ENCODE assay signal across 21 cellular contexts in the genomic region with DNA sequence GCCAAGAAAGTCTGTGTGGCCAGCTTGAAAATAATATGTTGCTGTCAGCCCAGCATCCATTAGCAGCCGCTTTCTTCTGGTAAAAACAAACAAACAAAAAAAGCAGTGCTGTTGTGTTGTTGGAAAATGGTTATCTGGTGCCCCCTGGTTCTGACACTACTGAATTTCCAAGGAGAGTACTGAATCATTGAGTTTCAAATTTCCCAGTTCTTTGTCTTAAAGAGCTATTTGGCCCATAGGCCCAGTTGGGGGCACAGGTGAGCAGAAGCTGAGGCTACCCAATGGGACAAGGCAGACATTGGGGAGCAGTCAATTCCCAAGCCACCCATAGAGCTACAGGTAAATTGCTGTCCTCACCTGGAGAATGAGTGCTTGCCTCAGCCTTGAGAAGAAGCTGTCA.
A peak's percentile ranks its signal among the peaks of the same experiment; 100 is the strongest.
DNase-seq lines count a peak whose midpoint lies in the region; ATAC-seq and TF ChIP-seq lines count a peak whose summit lies in the region.
"Had no signal": no experiment of that assay in that cellular context is flagged by ENCODE, and none has a peak within 500 bp of the region (broad histone marks: within the 10 kb centered on the region; RNA-seq: fewer than 3 reads in every experiment).

No MANE protein-coding gene starts in this region.

- no peak overlapping the region for H3K4me3 ChIP-seq in left ventricle myocardium inferior
- H3K4me3 ChIP-seq: breast epithelium, heart left ventricle, K562, SJSA1, uterus had no signal

- TF ChIP-seq CTCF in left ventricle myocardium inferior (IDR thresholded peaks at IDR 0.05; ENCODE audit: borderline replicate concordance) (peak; percentile 11), VCaP (conservative IDR thresholded peaks at IDR 0.05) (0 out of 2 replicates have a peak, but pooled peaks have one; percentile 31)

- no peaks in the 10 kb centered on the region for H3K9me3 ChIP-seq in left ventricle myocardium inferior (replicated peaks)
- H3K9me3 ChIP-seq: breast epithelium, heart left ventricle, SJSA1, uterus had no signal

- H3K4me1 ChIP-seq in left ventricle myocardium inferior: no peaks in the 10 kb centered on the region
- H3K4me1 ChIP-seq: breast epithelium, heart left ventricle, uterus had no signal

- ATAC-seq in Right ventricle myocardium superior (ENCODE audit: poor library complexity): no peak
- ATAC-seq: heart left ventricle, K562, PC-3 had no signal

- H3K27me3 ChIP-seq in left ventricle myocardium inferior (ENCODE audit: low read depth): peaks cover 34% of the 10 kb centered on the region
- H3K27me3 ChIP-seq: breast epithelium, SJSA1, uterus had no signal

- H3K27ac ChIP-seq in left ventricle myocardium inferior (replicated peaks) (no peak overlapping the region), VCaP (no peak overlapping the region)
- H3K27ac ChIP-seq: breast epithelium, heart left ventricle, SJSA1, uterus had no signal

- intact Hi-C loops in left ventricle myocardium inferior (cut with micrococcal nuclease): no loop called here
- intact Hi-C loops in Right ventricle myocardium superior (cut with DNase I): no loop called here

- DNase-seq in left ventricle myocardium inferior (no peak), Right ventricle myocardium superior (no peak), iPS DF 19.7 (ENCODE audit: low read depth, low spot score) (peak; percentile 63), GDM1 (lab: John Stamatoyannopoulos, UW) (no peak), ecto neural progenitor cell (ENCODE audit: low spot score) (no peak), mesenteric fat pad (ENCODE audit: low spot score) (no peak)
- no peak for DNase-seq in stimulated activated CD4-positive, alpha-beta T cell treated with anti-CD3 and anti-CD28 coated beads, Interleukin-1b, Interleukin-23, amount 100 ng/mL, for 48 hours
- DNase-seq: activated CD4-positive, alpha-beta T cell treated with anti-CD3 and anti-CD28 coated beads, Interleukin-2, amount 10 ng/mL, durations not matched to agents 7 days and 5 days; C1 segment of cervical spinal cord; heart left ventricle; kidney; NCI-H187 treated with DMSO at 0.1 percent for 48 hours; NCI-H510A treated with DMSO at 0.1 percent for 48 hours; nucleus accumbens; PC-3; substantia nigra; uterus had no signal

- no peaks in the 10 kb centered on the region for H3K36me3 ChIP-seq in left ventricle myocardium inferior
- H3K36me3 ChIP-seq: breast epithelium, heart left ventricle, SJSA1, uterus had no signal
